In genomic region chr12:3921526-3921925, GRCh38 we compare ENCODE assay signal across 24 cellular contexts. TPM values are rescaled to one million over a fixed set of nuclear protein-coding genes. Genes with fewer than 3 reads are reported as not detected.
DNase-seq lines count a peak whose midpoint lies in the region; ATAC-seq and TF ChIP-seq lines count a peak whose summit lies in the region.
"Had no signal": no experiment of that assay in that cellular context is flagged by ENCODE, and none has a peak within 500 bp of the region (broad histone marks: within the 10 kb centered on the region; RNA-seq: fewer than 3 reads in every experiment).

No MANE protein-coding gene starts in this region.

- CTCF ChIA-PET in HEK293 (lab: Yijun Ruan, JAX): no interaction called here

- H3K27me3 ChIP-seq in endodermal cell (ENCODE audit: control insufficient read depth, insufficient read depth, low read length, poor library complexity, severe bottlenecking): peaks cover 43% of the 10 kb centered on the region
- H3K27me3 ChIP-seq in neuronal stem cell (ENCODE audit: control insufficient read depth in 3 of 3, insufficient read depth in 3 of 3, low read depth in 1 of 3, low read length in 3 of 3): peaks cover 0 to 3% (median 0%) of the 10 kb centered on the region in 3 experiments
- H3K27me3 ChIP-seq: BLaER1 treated with 17β-estradiol and CSF1 and Interleukin-3, amounts not matched to agents 10 nM and 100 nM had no signal

- no peak overlapping the region for H2BK120ac ChIP-seq in neuronal stem cell (ENCODE audit: low read depth, low read length)

- H3K36me3 Mint-ChIP-seq in endodermal cell (ENCODE audit: low read depth): peaks cover 2% of the 10 kb centered on the region
- H3K36me3 Mint-ChIP-seq in T-helper 2 cell treated with Interferon-gamma antibody and Interleukin-4, amounts not matched to agents 5 μg/mL and 100 μg/mL, for 36 hours (ENCODE audit: low read depth): no peaks in the 10 kb centered on the region
- H3K36me3 Mint-ChIP-seq: CD14-positive monocyte; CD8-positive, alpha-beta memory T cell had no signal

- no peak overlapping the region for H2BK5ac ChIP-seq in neuronal stem cell (ENCODE audit: low read length)

- no peak overlapping the region for H3K27ac Mint-ChIP-seq in endodermal cell
- H3K27ac Mint-ChIP-seq in T-helper 2 cell treated with Interferon-gamma antibody and Interleukin-4, amounts not matched to agents 5 μg/mL and 100 μg/mL, for 36 hours: no peak overlapping the region
- H3K27ac Mint-ChIP-seq: CD14-positive monocyte; CD4-positive, alpha-beta T cell; GM23338; H9; HFFc6 had no signal

- no peak overlapping the region for H4K91ac ChIP-seq in neuronal stem cell (ENCODE audit: low read depth, low read length, poor library complexity)

- H3K9me3 ChIP-seq in HEK293 (ENCODE audit: control insufficient read depth, insufficient read depth, low read depth, low read length): no peaks in the 10 kb centered on the region
- no peaks in the 10 kb centered on the region for H3K9me3 ChIP-seq in endodermal cell (ENCODE audit: control insufficient read depth, low read length)
- H3K9me3 ChIP-seq in neuronal stem cell (replicated peaks in 1 of 2; ENCODE audit: control insufficient read depth in 2 of 2, insufficient read depth in 1 of 2, low read depth in 1 of 2, low read length in 2 of 2): peaks cover 0 to 8% of the 10 kb centered on the region in 2 donors
- H3K9me3 ChIP-seq: A549; BE2C; BLaER1 treated with 17β-estradiol and CSF1 and Interleukin-3, amounts not matched to agents 10 nM and 100 nM had no signal

- no peak overlapping the region for H3K4me2 ChIP-seq in neuronal stem cell (ENCODE audit: insufficient read depth, low read length, poor library complexity, severe bottlenecking)
- H3K4me2 ChIP-seq: A549; BLaER1 treated with 17β-estradiol and CSF1 and Interleukin-3, amounts not matched to agents 10 nM and 100 nM had no signal

- TF ChIP-seq CTCF in HEK293 (tag by site-specific recombination; IDR thresholded peaks at IDR 0.05): no peak
- no peak for TF ChIP-seq CTCF in endodermal cell (conservative IDR thresholded peaks at IDR 0.05)

- H3K4ac ChIP-seq in neuronal stem cell (ENCODE audit: low read length): no peak overlapping the region

- no peak overlapping the region for H2BK12ac ChIP-seq in neuronal stem cell (ENCODE audit: low read length)

- no peak overlapping the region for H3K23ac ChIP-seq in neuronal stem cell (ENCODE audit: low read depth, low read length, poor library complexity)

- no peak overlapping the region for H3K18ac ChIP-seq in neuronal stem cell (ENCODE audit: low read length)

- H3K4me3 Mint-ChIP-seq in endodermal cell: no peak overlapping the region
- H3K4me3 Mint-ChIP-seq in T-helper 2 cell treated with Interferon-gamma antibody and Interleukin-4, amounts not matched to agents 5 μg/mL and 100 μg/mL, for 36 hours: no peak overlapping the region
- H3K4me3 Mint-ChIP-seq: CD14-positive monocyte; CD4-positive, alpha-beta T cell; CD8-positive, alpha-beta memory T cell; GM23338; H9; HFFc6 had no signal

- peak overlapping the region; percentile 12 for H2BK15ac ChIP-seq in neuronal stem cell (ENCODE audit: low read length)

- H3K9ac ChIP-seq in endodermal cell (ENCODE audit: extremely low read depth, low read length, poor library complexity, severe bottlenecking) (no peak overlapping the region), neuronal stem cell (ENCODE audit: low read depth, low read length, poor library complexity) (no peak overlapping the region)
- H3K9ac ChIP-seq: BLaER1 treated with 17β-estradiol and CSF1 and Interleukin-3, amounts not matched to agents 10 nM and 100 nM had no signal

- DNase-seq in endodermal cell: peak; percentile 67
- no peak for DNase-seq in neuronal stem cell (ENCODE audit: low spot score)
- DNase-seq in T-helper 2 cell treated with Interferon-gamma antibody and Interleukin-4, amounts not matched to agents 5 μg/mL and 100 μg/mL, for 36 hours (ENCODE audit: low spot score): no peak
- DNase-seq in ecto neural progenitor cell (ENCODE audit: low spot score): no peak
- DNase-seq: 8988T; ACHN; AML-193; BE2C; CD4-positive, alpha-beta T cell; CD8-positive, alpha-beta memory T cell; DMS 273 treated with DMSO at 0.1 percent for 48 hours; DMS79; EL; GDM1; H9; HFFc6 had no signal

- H3K36me3 ChIP-seq in HEK293 (ENCODE audit: control insufficient read depth in 2 of 2, insufficient read depth in 1 of 2, low read length in 2 of 2) (no peaks in the 10 kb centered on the region), endodermal cell (ENCODE audit: control insufficient read depth, insufficient read depth, low read length) (no peaks in the 10 kb centered on the region), neuronal stem cell (replicated peaks in 1 of 2; ENCODE audit: control insufficient read depth in 2 of 2, insufficient read depth in 2 of 2, low read length in 2 of 2) (no peaks in the 10 kb centered on the region)
- H3K36me3 ChIP-seq: BE2C; BLaER1 treated with 17β-estradiol and CSF1 and Interleukin-3, amounts not matched to agents 10 nM and 100 nM had no signal

- H3K27ac ChIP-seq in HEK293 (ENCODE audit: extremely low read depth, low read depth, low read length): no peak overlapping the region
- H3K27ac ChIP-seq in endodermal cell (ENCODE audit: low read depth, low read length): peak overlapping the region; percentile 97
- H3K27ac ChIP-seq in neuronal stem cell (replicated peaks; ENCODE audit: low read length): no peak overlapping the region
- H3K27ac ChIP-seq: A549; BLaER1 treated with 17β-estradiol and CSF1 and Interleukin-3, amounts not matched to agents 10 nM and 100 nM had no signal

- H3K79me1 ChIP-seq in neuronal stem cell (ENCODE audit: low read depth, low read length): no peaks in the 10 kb centered on the region

- peaks cover 38% of the 10 kb centered on the region for H3K27me3 Mint-ChIP-seq in endodermal cell (ENCODE audit: insufficient read depth)
- peaks cover 14% of the 10 kb centered on the region for H3K27me3 Mint-ChIP-seq in T-helper 2 cell treated with Interferon-gamma antibody and Interleukin-4, amounts not matched to agents 5 μg/mL and 100 μg/mL, for 36 hours (ENCODE audit: low read depth)
- H3K27me3 Mint-ChIP-seq: CD4-positive, alpha-beta T cell had no signal

- ATAC-seq in GM18867 (IDR thresholded peaks at IDR 0.05; ENCODE audit: unreplicated experiment): no peak
- ATAC-seq: A549, GM12878, HCT116 had no signal

- no peak overlapping the region for H3K14ac ChIP-seq in neuronal stem cell (ENCODE audit: low read length)

- no peak overlapping the region for H3K4me3 ChIP-seq in HEK293 (ENCODE audit: low read depth, low read length)
- H3K4me3 ChIP-seq in endodermal cell (ENCODE audit: low read length): peak overlapping the region; percentile 44
- no peak overlapping the region for H3K4me3 ChIP-seq in neuronal stem cell (ENCODE audit: low read length in 2 of 2)
- H3K4me3 ChIP-seq: A549; BLaER1 treated with 17β-estradiol and CSF1 and Interleukin-3, amounts not matched to agents 10 nM and 100 nM; GM12878; GM23338 had no signal

- H3K4me1 ChIP-seq in HEK293 (ENCODE audit: control insufficient read depth, insufficient read depth, low read length): peaks cover 5% of the 10 kb centered on the region; the same call in 1 of the 2 replicates
- H3K4me1 ChIP-seq in endodermal cell (ENCODE audit: control insufficient read depth, insufficient read depth, low read length): peaks cover 6% of the 10 kb centered on the region
- H3K4me1 ChIP-seq in neuronal stem cell (ENCODE audit: control insufficient read depth in 2 of 2, insufficient read depth in 1 of 2, low read depth in 1 of 2, low read length in 2 of 2): peaks cover 3 to 38% of the 10 kb centered on the region in 2 donors
- H3K4me1 ChIP-seq: A549; BE2C; BLaER1 treated with 17β-estradiol and CSF1 and Interleukin-3, amounts not matched to agents 10 nM and 100 nM had no signal

- H3K9me3 Mint-ChIP-seq in endodermal cell: peaks cover 4% of the 10 kb centered on the region
- no peaks in the 10 kb centered on the region for H3K9me3 Mint-ChIP-seq in T-helper 2 cell treated with Interferon-gamma antibody and Interleukin-4, amounts not matched to agents 5 μg/mL and 100 μg/mL, for 36 hours
- H3K9me3 Mint-ChIP-seq: CD14-positive monocyte; CD4-positive, alpha-beta T cell; CD8-positive, alpha-beta memory T cell; GM23338; H9; HFFc6 had no signal

- peaks cover 12% of the 10 kb centered on the region for H3K4me1 Mint-ChIP-seq in endodermal cell
- H3K4me1 Mint-ChIP-seq in T-helper 2 cell treated with Interferon-gamma antibody and Interleukin-4, amounts not matched to agents 5 μg/mL and 100 μg/mL, for 36 hours (ENCODE audit: low read depth): peaks cover 4% of the 10 kb centered on the region
- H3K4me1 Mint-ChIP-seq: CD14-positive monocyte, GM23338 had no signal

- H2AK5ac ChIP-seq in neuronal stem cell (ENCODE audit: low read depth, low read length): no peak overlapping the region

- POLR2A ChIA-PET in HEK293 (lab: Yijun Ruan, JAX): no interaction called here

- peak overlapping the region; percentile 7 for H2AFZ ChIP-seq in neuronal stem cell (ENCODE audit: low read length)

- 46 to 60% methylated on average over 1 to 3 of the region's 3 CpGs for WGBS in endodermal cell (ENCODE audit: insufficient coverage in 1 of 2, insufficient read length in 1 of 2), 2 experiments
- no CpG with 5 or more reads among the region's 3 CpGs for WGBS in neuronal stem cell (ENCODE audit: extremely low coverage in 2 of 2, insufficient read length in 2 of 2, insufficient replicate concordance in 1 of 2), 2 donors

- H4K8ac ChIP-seq in neuronal stem cell (ENCODE audit: low read depth, low read length): no peak overlapping the region

TF ChIP-seq in HEK293, 187 proteins besides CTCF, POLR2A, EP300 and RAD21 (continues in another document):
- 0 out of 2 replicates have a peak, but pooled peaks have one; percentile 12 for TF ChIP-seq GLIS1 (tag by site-specific recombination; IDR thresholded peaks at IDR 0.05)
- TF ChIP-seq BCL11B (tag by site-specific recombination; IDR thresholded peaks at IDR 0.05; ENCODE audit: low read depth): no peak
- TF ChIP-seq ZNF391 (tag by site-specific recombination; IDR thresholded peaks at IDR 0.05; ENCODE audit: borderline replicate concordance, low read depth): no peak
- no peak for TF ChIP-seq ZNF37A (tag by site-specific recombination; IDR thresholded peaks at IDR 0.05)
- no peak for TF ChIP-seq GLI4 (tag by site-specific recombination; IDR thresholded peaks at IDR 0.05)

RNA-seq across cellular contexts. Expression of gene PARP11, which starts 48.3 kb away (rescaled TPM):
- total RNA-seq in endodermal cell: 10 to 100 TPM; 15.3 to 30.3 TPM
- 15.6 TPM for polyA plus RNA-seq in endodermal cell (2013, experiment 1 of 2)
- 16.7 TPM for polyA plus RNA-seq in endodermal cell (2013, experiment 2 of 2)
- polyA plus RNA-seq in neuronal stem cell (2013, experiment 1 of 2): 14.8 TPM
- 15.5 TPM for polyA plus RNA-seq in neuronal stem cell (2013, experiment 2 of 2)
